Comparison of ENCODE assay signal across 12 cellular contexts in the genomic region with DNA sequence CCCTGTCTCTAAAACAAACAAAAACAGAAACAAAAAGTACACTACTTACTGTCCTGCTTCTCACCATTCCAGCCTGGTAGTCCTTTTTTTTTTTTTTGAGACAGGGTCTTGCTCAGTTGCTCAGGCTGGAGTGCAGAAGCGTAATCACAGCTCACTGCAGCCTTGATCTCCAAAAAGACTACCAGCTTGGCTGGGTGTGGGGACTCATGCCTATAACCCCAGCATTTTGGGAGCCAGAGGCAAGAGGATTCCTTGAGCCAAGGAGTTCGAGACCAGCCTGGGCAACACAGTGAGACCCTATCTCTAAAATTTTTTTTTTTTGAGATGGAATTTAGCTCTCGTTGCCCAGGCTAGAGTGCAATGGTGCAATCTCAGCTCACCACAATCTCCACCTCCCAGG. TPM values are rescaled to one million over a fixed set of nuclear protein-coding genes. Genes with fewer than 3 reads are reported as not detected.
DNase-seq lines count a peak whose midpoint lies in the region; ATAC-seq and TF ChIP-seq lines count a peak whose summit lies in the region.
"Had no signal": no experiment of that assay in that cellular context is flagged by ENCODE, and none has a peak within 500 bp of the region (broad histone marks: within the 10 kb centered on the region; RNA-seq: fewer than 3 reads in every experiment).

No MANE protein-coding gene starts in this region.

- peaks cover 0 to 21% (median 11%) of the 10 kb centered on the region in 12 donors for H3K4me1 ChIP-seq in heart left ventricle
- peaks cover 11 to 24% (median 18%) of the 10 kb centered on the region in 4 donors for H3K4me1 ChIP-seq in esophagus muscularis mucosa
- H3K4me1 ChIP-seq in osteoblast (ENCODE audit: insufficient read depth, low read length) = peaks cover 18% of the 10 kb centered on the region
- H3K4me1 ChIP-seq in upper lobe of right lung = peaks cover 33% of the 10 kb centered on the region

- 56 to 93% (median 78%) methylated on average over 2 to 3 of the region's 3 CpGs for WGBS in heart left ventricle, 4 donors
- WGBS in esophagus muscularis mucosa = 64% methylated on average over 3 of the region's 3 CpGs

- no peaks in the 10 kb centered on the region for H3K27me3 ChIP-seq in heart left ventricle
- H3K27me3 ChIP-seq in esophagus muscularis mucosa = peaks cover 0 to 28% (median 0%) of the 10 kb centered on the region in 4 donors
- H3K27me3 ChIP-seq in osteoblast (ENCODE audit: insufficient read depth, low read length) = no peaks in the 10 kb centered on the region
- H3K27me3 ChIP-seq in upper lobe of right lung = no peaks in the 10 kb centered on the region

- TF ChIP-seq EP300 in esophagus muscularis mucosa (IDR thresholded peaks at IDR 0.05) = no peak

- H3K36me3 ChIP-seq in heart left ventricle = no peaks in the 10 kb centered on the region
- H3K36me3 ChIP-seq in esophagus muscularis mucosa = no peaks in the 10 kb centered on the region
- no peaks in the 10 kb centered on the region for H3K36me3 ChIP-seq in osteoblast (ENCODE audit: insufficient read depth, low read length)
- H3K36me3 ChIP-seq in upper lobe of right lung = no peaks in the 10 kb centered on the region

- CTCF ChIA-PET in activated CD8-positive, alpha-beta T cell treated with anti-CD3 and anti-CD28 coated beads, Interleukin-2, amount 10 ng/mL, durations not matched to agents 7 days and 5 days (lab: Charles Lee) = interaction anchor here (1.5 to 2.5 kb wide), 4 partner anchors 8 to 188 kb away, joined by 3 to 17 read pairs (median 5); partner anchors contain the start of gene MPV17L2

- H3K4me3 Mint-ChIP-seq in activated CD8-positive, alpha-beta T cell treated with anti-CD3 and anti-CD28 coated beads, Interleukin-2, amount 10 ng/mL, durations not matched to agents 7 days and 5 days = no peak overlapping the region

- ATAC-seq in heart left ventricle (no peak), Right ventricle myocardium superior (ENCODE audit: poor library complexity) (no peak), upper lobe of right lung (no peak)
- no peak for ATAC-seq in activated CD8-positive, alpha-beta T cell treated with anti-CD3 and anti-CD28 coated beads, Interleukin-2, amount 10 ng/mL, durations not matched to agents 7 days and 5 days
- ATAC-seq: GM12878 had no signal

- H2AFZ ChIP-seq in osteoblast (ENCODE audit: low read length) = peak overlapping the region; percentile 17

- no peaks in the 10 kb centered on the region for H3K79me2 ChIP-seq in osteoblast (ENCODE audit: insufficient read depth, low read length)

- no peaks in the 10 kb centered on the region for H3K9me3 Mint-ChIP-seq in activated CD8-positive, alpha-beta T cell treated with anti-CD3 and anti-CD28 coated beads, Interleukin-2, amount 10 ng/mL, durations not matched to agents 7 days and 5 days (ENCODE audit: insufficient read depth)

- H3K27me3 Mint-ChIP-seq in activated CD8-positive, alpha-beta T cell treated with anti-CD3 and anti-CD28 coated beads, Interleukin-2, amount 10 ng/mL, durations not matched to agents 7 days and 5 days (ENCODE audit: low read depth) = peaks cover 16% of the 10 kb centered on the region

- no peak overlapping the region for H3K4me2 ChIP-seq in osteoblast (ENCODE audit: insufficient read depth, low read length)

- H3K4me3 ChIP-seq in heart left ventricle (no peak overlapping the region), esophagus muscularis mucosa (no peak overlapping the region), osteoblast (ENCODE audit: insufficient read depth, low read length) (no peak overlapping the region), upper lobe of right lung (no peak overlapping the region), foreskin fibroblast (ENCODE audit: low read depth in 1 of 2, low read length in 2 of 2) (no peak overlapping the region)
- H3K4me3 ChIP-seq: GM12878 had no signal

- no peak for TF ChIP-seq CTCF in heart left ventricle (IDR thresholded peaks at IDR 0.05)
- TF ChIP-seq CTCF in esophagus muscularis mucosa (IDR thresholded peaks at IDR 0.05) = no peak
- no peak for TF ChIP-seq CTCF in osteoblast (IDR thresholded peaks at IDR 0.05; ENCODE audit: extremely low read depth, low read depth, low read length)
- no peak for TF ChIP-seq CTCF in upper lobe of right lung (IDR thresholded peaks at IDR 0.05)
- TF ChIP-seq CTCF in foreskin fibroblast (IDR thresholded peaks at IDR 0.05; ENCODE audit: low read depth, low read length) = no peak

- POLR2A ChIA-PET in activated CD8-positive, alpha-beta T cell treated with anti-CD3 and anti-CD28 coated beads, Interleukin-2, amount 10 ng/mL, durations not matched to agents 7 days and 5 days (lab: Charles Lee) = no interaction called here

- no peaks in the 10 kb centered on the region for H4K20me1 ChIP-seq in osteoblast (ENCODE audit: insufficient read depth, low read length)

- H3K9me3 ChIP-seq in heart left ventricle (no peaks in the 10 kb centered on the region), esophagus muscularis mucosa (no peaks in the 10 kb centered on the region), osteoblast (ENCODE audit: low read depth, low read length) (no peaks in the 10 kb centered on the region), upper lobe of right lung (no peaks in the 10 kb centered on the region)

- intact Hi-C loops in heart left ventricle (cut with DNase I) (loop anchor here in 1 of 10 donors (10.0 kb wide), 1 partner anchor 106 kb away; the partner anchor contains the start of gene IQCN), Right ventricle myocardium superior (cut with DNase I) (no loop called here), esophagus muscularis mucosa (cut with DNase I) (no loop called here), upper lobe of right lung (cut with DNase I) (no loop called here)

- no peak for DNase-seq in heart left ventricle
- DNase-seq in Right ventricle myocardium superior = no peak
- DNase-seq in esophagus muscularis mucosa (ENCODE audit: extremely low spot score) = no peak
- no peak for DNase-seq in osteoblast (ENCODE audit: insufficient read length, low spot score, missing footprints)
- no peak for DNase-seq in upper lobe of right lung
- DNase-seq in activated CD8-positive, alpha-beta T cell treated with anti-CD3 and anti-CD28 coated beads, Interleukin-2, amount 10 ng/mL, durations not matched to agents 7 days and 5 days = no peak
- DNase-seq in foreskin fibroblast = no peak
- DNase-seq in MV-4-11 (lab: John Stamatoyannopoulos, UW) = no peak
- DNase-seq: naive B cell, NCI-H748 treated with DMSO at 0.1 percent for 48 hours had no signal

- no peaks in the 10 kb centered on the region for H3K36me3 Mint-ChIP-seq in activated CD8-positive, alpha-beta T cell treated with anti-CD3 and anti-CD28 coated beads, Interleukin-2, amount 10 ng/mL, durations not matched to agents 7 days and 5 days (ENCODE audit: low read depth)
- H3K36me3 Mint-ChIP-seq: naive B cell had no signal

- no peak overlapping the region for H3K27ac Mint-ChIP-seq in activated CD8-positive, alpha-beta T cell treated with anti-CD3 and anti-CD28 coated beads, Interleukin-2, amount 10 ng/mL, durations not matched to agents 7 days and 5 days
- H3K27ac Mint-ChIP-seq: naive B cell had no signal

- H3K4me1 Mint-ChIP-seq in activated CD8-positive, alpha-beta T cell treated with anti-CD3 and anti-CD28 coated beads, Interleukin-2, amount 10 ng/mL, durations not matched to agents 7 days and 5 days (ENCODE audit: low read depth) = no peaks in the 10 kb centered on the region

- no peak for TF ChIP-seq POLR2A in heart left ventricle (IDR thresholded peaks at IDR 0.05)
- TF ChIP-seq POLR2A in esophagus muscularis mucosa (IDR thresholded peaks at IDR 0.05; ENCODE audit: low read depth) = no peak

- H3K27ac ChIP-seq in heart left ventricle = peak overlapping the region in 11 of 12 donors; percentile 3 to 85 (median 66)
- peak overlapping the region; percentile 70 to 75 (median 71) for H3K27ac ChIP-seq in esophagus muscularis mucosa (replicated peaks in 1 of 4)
- peak overlapping the region; percentile 46 for H3K27ac ChIP-seq in osteoblast (ENCODE audit: low read depth, low read length)
- H3K27ac ChIP-seq in upper lobe of right lung = peak overlapping the region; percentile 76

RNA-seq across cellular contexts. Expression of gene GDF15, which starts 5.1 kb away (rescaled TPM):
- total RNA-seq in heart left ventricle = 1 to 10 TPM in 4 of 9 donors, under 1 TPM in 5; 0.69 to 5.7 (median 0.99) TPM
- under 1 TPM; 0.33 to 0.50 TPM for polyA plus RNA-seq in heart left ventricle
- 0.54 TPM for total RNA-seq in Right ventricle myocardium superior
- 1 to 10 TPM; 1.6 to 5.6 (median 3.8) TPM for total RNA-seq in esophagus muscularis mucosa
- 61.6 and 74.2 TPM in 2 replicates for total RNA-seq in osteoblast
- total RNA-seq in upper lobe of right lung = 105 TPM
- not detected for total RNA-seq in activated CD8-positive, alpha-beta T cell treated with anti-CD3 and anti-CD28 coated beads, Interleukin-2, amount 10 ng/mL, durations not matched to agents 7 days and 5 days

RNA-seq across cellular contexts. Expression of gene LRRC25, which starts 16.6 kb away (rescaled TPM):
- total RNA-seq in heart left ventricle (10 to 100 TPM in 2 of 9 donors, 1 to 10 TPM in 6, under 1 TPM in 1; 0.83 to 33.0 (median 3.1) TPM), Right ventricle myocardium superior (3.6 TPM), esophagus muscularis mucosa (10 to 100 TPM in 1 of 4 donors, 1 to 10 TPM in 3; 5.8 to 20.4 (median 7.0) TPM), osteoblast (0.88 and 1.1 TPM in 2 replicates), upper lobe of right lung (22.7 TPM)
- polyA plus RNA-seq in heart left ventricle = 1 to 10 TPM in 1 of 2 donors, under 1 TPM in 1; 0.88 to 2.8 TPM
- total RNA-seq in activated CD8-positive, alpha-beta T cell treated with anti-CD3 and anti-CD28 coated beads, Interleukin-2, amount 10 ng/mL, durations not matched to agents 7 days and 5 days = under 1 TPM; 0.53 to 0.68 TPM
- total RNA-seq: renal cortical epithelial cell had no signal

RNA-seq across cellular contexts. Expression of gene SSBP4, which starts 38.4 kb away (rescaled TPM):
- total RNA-seq in heart left ventricle (10 to 100 TPM; 23.5 to 89.8 (median 29.4) TPM), Right ventricle myocardium superior (30.4 TPM), esophagus muscularis mucosa (100 to 1,000 TPM in 1 of 4 donors, 10 to 100 TPM in 3; 53.2 to 109 (median 77.8) TPM), osteoblast (77.8 and 90.8 TPM in 2 replicates), upper lobe of right lung (57.3 TPM)
- polyA plus RNA-seq in heart left ventricle = 10 to 100 TPM; 29.1 to 37.3 TPM
- total RNA-seq in activated CD8-positive, alpha-beta T cell treated with anti-CD3 and anti-CD28 coated beads, Interleukin-2, amount 10 ng/mL, durations not matched to agents 7 days and 5 days = 100 to 1,000 TPM; 198 to 204 TPM

RNA-seq across cellular contexts. Expression of gene PGPEP1, which starts 40.4 kb away (rescaled TPM):
- total RNA-seq in heart left ventricle = 10 to 100 TPM; 22.5 to 58.6 (median 44.6) TPM
- polyA plus RNA-seq in heart left ventricle = 10 to 100 TPM; 26.7 to 31.8 TPM
- 33.6 TPM for total RNA-seq in Right ventricle myocardium superior
- 10 to 100 TPM; 15.0 to 50.3 (median 28.0) TPM for total RNA-seq in esophagus muscularis mucosa
- total RNA-seq in osteoblast = 31.1 and 56.3 TPM in 2 replicates
- 40.8 TPM for total RNA-seq in upper lobe of right lung
- 10 to 100 TPM; 30.1 to 34.5 TPM for total RNA-seq in activated CD8-positive, alpha-beta T cell treated with anti-CD3 and anti-CD28 coated beads, Interleukin-2, amount 10 ng/mL, durations not matched to agents 7 days and 5 days

RNA-seq across cellular contexts. Expression of gene ISYNA1, which starts 57.1 kb away (rescaled TPM):
- total RNA-seq in heart left ventricle (10 to 100 TPM; 17.6 to 60.6 (median 24.0) TPM), Right ventricle myocardium superior (26.0 TPM), esophagus muscularis mucosa (10 to 100 TPM; 15.8 to 38.9 (median 26.2) TPM), osteoblast (7.7 and 8.0 TPM in 2 replicates), upper lobe of right lung (34.6 TPM)
- polyA plus RNA-seq in heart left ventricle = 10 to 100 TPM; 14.0 to 52.6 TPM
- total RNA-seq in activated CD8-positive, alpha-beta T cell treated with anti-CD3 and anti-CD28 coated beads, Interleukin-2, amount 10 ng/mL, durations not matched to agents 7 days and 5 days = 10 to 100 TPM; 26.7 to 33.5 TPM
